ENCODE assay signal across 1 cellular context in the genomic region with DNA sequence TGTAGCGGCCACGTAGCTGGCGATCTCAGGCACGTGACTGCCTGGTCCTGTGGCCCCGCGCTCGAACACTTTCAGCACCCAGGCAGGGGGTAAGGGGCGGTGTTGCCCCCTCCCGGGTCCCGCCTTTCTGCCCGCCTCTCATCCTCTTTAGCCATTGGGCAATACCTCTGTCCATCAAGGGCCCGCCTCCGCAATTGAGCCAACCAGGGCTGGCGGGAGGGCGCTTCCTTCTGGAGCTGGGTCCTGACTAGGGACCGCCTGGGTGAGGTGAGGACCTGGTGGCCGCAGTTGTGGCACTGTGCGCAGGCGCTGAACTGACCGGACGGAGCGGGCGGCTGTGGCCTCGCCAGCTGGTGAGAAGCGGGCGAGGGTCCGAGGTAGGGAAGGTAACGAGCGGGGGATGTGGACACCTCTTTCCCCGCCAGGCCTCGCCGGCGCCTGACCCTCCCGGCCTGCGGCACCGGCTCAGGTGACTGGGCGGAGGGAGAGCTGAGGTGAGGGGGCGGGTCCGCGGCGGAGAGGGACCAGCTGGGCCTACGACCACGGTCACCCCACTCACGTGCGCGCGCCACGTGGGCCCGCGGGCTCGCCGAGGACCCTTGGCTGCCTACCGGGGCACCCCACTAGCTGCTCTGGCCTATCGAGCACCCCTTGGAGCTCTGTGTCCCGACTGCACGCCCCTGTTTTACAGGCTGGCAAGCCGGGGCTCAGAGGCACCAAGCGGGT.
A peak's percentile ranks its signal among the peaks of the same experiment; 100 is the strongest.
TF ChIP-seq lines count a peak whose summit lies in the region.

A gene with protein sequence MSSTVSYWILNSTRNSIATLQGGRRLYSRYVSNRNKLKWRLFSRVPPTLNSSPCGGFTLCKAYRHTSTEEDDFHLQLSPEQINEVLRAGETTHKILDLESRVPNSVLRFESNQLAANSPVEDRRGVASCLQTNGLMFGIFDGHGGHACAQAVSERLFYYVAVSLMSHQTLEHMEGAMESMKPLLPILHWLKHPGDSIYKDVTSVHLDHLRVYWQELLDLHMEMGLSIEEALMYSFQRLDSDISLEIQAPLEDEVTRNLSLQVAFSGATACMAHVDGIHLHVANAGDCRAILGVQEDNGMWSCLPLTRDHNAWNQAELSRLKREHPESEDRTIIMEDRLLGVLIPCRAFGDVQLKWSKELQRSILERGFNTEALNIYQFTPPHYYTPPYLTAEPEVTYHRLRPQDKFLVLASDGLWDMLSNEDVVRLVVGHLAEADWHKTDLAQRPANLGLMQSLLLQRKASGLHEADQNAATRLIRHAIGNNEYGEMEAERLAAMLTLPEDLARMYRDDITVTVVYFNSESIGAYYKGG (plus strand): TSS at position 228 of the 726 bp plus-strand sequence. CDS start 3,770 bp downstream, outside the sequence.

TF ChIP-seq in WTC11, 78 proteins besides CTCF, POLR2A, EP300 and RAD21 (continued from another document and continues in another):
- TF ChIP-seq, protein P1, sequence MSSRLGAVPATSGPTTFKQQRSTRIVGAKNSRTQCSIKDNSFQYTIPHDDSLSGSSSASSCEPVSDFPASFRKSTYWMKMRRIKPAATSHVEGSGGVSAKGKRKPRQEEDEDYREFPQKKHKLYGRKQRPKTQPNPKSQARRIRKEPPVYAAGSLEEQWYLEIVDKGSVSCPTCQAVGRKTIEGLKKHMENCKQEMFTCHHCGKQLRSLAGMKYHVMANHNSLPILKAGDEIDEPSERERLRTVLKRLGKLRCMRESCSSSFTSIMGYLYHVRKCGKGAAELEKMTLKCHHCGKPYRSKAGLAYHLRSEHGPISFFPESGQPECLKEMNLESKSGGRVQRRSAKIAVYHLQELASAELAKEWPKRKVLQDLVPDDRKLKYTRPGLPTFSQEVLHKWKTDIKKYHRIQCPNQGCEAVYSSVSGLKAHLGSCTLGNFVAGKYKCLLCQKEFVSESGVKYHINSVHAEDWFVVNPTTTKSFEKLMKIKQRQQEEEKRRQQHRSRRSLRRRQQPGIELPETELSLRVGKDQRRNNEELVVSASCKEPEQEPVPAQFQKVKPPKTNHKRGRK (CRISPR knock-in tag; IDR thresholded peaks at IDR 0.05; ENCODE audit: borderline replicate concordance), result no peak
- TF ChIP-seq ZNF219 (CRISPR knock-in tag; IDR thresholded peaks at IDR 0.05; ENCODE audit: borderline replicate concordance) (no peak), NFE2L1 (CRISPR knock-in tag; IDR thresholded peaks at IDR 0.05) (peak; percentile 88; the same call in 1 of the 2 replicates), ZNF138 (CRISPR knock-in tag; conservative IDR thresholded peaks at IDR 0.05) (no peak), TEAD1 (CRISPR knock-in tag; IDR thresholded peaks at IDR 0.05) (0 out of 2 replicates have a peak, but pooled peaks have one; percentile 11), HMGA2 (CRISPR knock-in tag; IDR thresholded peaks at IDR 0.05) (no peak), OVOL2 (CRISPR knock-in tag; IDR thresholded peaks at IDR 0.05; ENCODE audit: borderline replicate concordance) (no peak), MXD4 (CRISPR knock-in tag; IDR thresholded peaks at IDR 0.05; ENCODE audit: borderline replicate concordance) (no peak), SP1 (CRISPR knock-in tag; conservative IDR thresholded peaks at IDR 0.05) (peak; percentile 94), GABPB1 (CRISPR knock-in tag; IDR thresholded peaks at IDR 0.05) (peak; percentile 44; the same call in 1 of the 2 replicates), ZNF263 (CRISPR knock-in tag; IDR thresholded peaks at IDR 0.05; ENCODE audit: low read depth) (no peak), ZNF416 (CRISPR knock-in tag; IDR thresholded peaks at IDR 0.05) (no peak), ZNF671 (CRISPR knock-in tag; IDR thresholded peaks at IDR 0.05) (no peak), FOXP1 (CRISPR knock-in tag; IDR thresholded peaks at IDR 0.05; ENCODE audit: borderline replicate concordance) (peak; percentile 69; the same call in 1 of the 2 replicates), KAT7 (CRISPR knock-in tag; IDR thresholded peaks at IDR 0.05; ENCODE audit: borderline replicate concordance) (no peak), ESRRA (CRISPR knock-in tag; IDR thresholded peaks at IDR 0.05; ENCODE audit: borderline replicate concordance) (no peak), NFYB (CRISPR knock-in tag; conservative IDR thresholded peaks at IDR 0.05; ENCODE audit: low read depth) (peak; percentile 97), TP53 (CRISPR knock-in tag; IDR thresholded peaks at IDR 0.05) (peak; percentile 41; the same call in 1 of the 2 replicates), ETV6 (CRISPR knock-in tag; IDR thresholded peaks at IDR 0.05) (peak; percentile 44; the same call in 1 of the 2 replicates), NR2C2 (CRISPR knock-in tag; IDR thresholded peaks at IDR 0.05) (no peak), MYBL2 (CRISPR knock-in tag; IDR thresholded peaks at IDR 0.05) (peak; percentile 61; the same call in 1 of the 2 replicates), CREB1 (CRISPR knock-in tag; IDR thresholded peaks at IDR 0.05) (0 out of 2 replicates have a peak, but pooled peaks have one; percentile 17), TEAD4 (CRISPR knock-in tag; IDR thresholded peaks at IDR 0.05) (no peak), RELA (CRISPR knock-in tag; IDR thresholded peaks at IDR 0.05; ENCODE audit: borderline replicate concordance) (no peak), SOX15 (CRISPR knock-in tag; IDR thresholded peaks at IDR 0.05) (no peak)
- TF ChIP-seq, protein P2, sequence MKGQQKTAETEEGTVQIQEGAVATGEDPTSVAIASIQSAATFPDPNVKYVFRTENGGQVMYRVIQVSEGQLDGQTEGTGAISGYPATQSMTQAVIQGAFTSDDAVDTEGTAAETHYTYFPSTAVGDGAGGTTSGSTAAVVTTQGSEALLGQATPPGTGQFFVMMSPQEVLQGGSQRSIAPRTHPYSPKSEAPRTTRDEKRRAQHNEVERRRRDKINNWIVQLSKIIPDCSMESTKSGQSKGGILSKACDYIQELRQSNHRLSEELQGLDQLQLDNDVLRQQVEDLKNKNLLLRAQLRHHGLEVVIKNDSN (CRISPR knock-in tag; IDR thresholded peaks at IDR 0.05), result peak; percentile 93
- TF ChIP-seq, protein P3, sequence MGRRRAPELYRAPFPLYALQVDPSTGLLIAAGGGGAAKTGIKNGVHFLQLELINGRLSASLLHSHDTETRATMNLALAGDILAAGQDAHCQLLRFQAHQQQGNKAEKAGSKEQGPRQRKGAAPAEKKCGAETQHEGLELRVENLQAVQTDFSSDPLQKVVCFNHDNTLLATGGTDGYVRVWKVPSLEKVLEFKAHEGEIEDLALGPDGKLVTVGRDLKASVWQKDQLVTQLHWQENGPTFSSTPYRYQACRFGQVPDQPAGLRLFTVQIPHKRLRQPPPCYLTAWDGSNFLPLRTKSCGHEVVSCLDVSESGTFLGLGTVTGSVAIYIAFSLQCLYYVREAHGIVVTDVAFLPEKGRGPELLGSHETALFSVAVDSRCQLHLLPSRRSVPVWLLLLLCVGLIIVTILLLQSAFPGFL (CRISPR knock-in tag; IDR thresholded peaks at IDR 0.05; ENCODE audit: borderline replicate concordance), result no peak
- TF ChIP-seq, protein P4, sequence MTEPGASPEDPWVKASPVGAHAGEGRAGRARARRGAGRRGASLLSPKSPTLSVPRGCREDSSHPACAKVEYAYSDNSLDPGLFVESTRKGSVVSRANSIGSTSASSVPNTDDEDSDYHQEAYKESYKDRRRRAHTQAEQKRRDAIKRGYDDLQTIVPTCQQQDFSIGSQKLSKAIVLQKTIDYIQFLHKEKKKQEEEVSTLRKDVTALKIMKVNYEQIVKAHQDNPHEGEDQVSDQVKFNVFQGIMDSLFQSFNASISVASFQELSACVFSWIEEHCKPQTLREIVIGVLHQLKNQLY (CRISPR knock-in tag; IDR thresholded peaks at IDR 0.05), result no peak
- TF ChIP-seq, protein P5, sequence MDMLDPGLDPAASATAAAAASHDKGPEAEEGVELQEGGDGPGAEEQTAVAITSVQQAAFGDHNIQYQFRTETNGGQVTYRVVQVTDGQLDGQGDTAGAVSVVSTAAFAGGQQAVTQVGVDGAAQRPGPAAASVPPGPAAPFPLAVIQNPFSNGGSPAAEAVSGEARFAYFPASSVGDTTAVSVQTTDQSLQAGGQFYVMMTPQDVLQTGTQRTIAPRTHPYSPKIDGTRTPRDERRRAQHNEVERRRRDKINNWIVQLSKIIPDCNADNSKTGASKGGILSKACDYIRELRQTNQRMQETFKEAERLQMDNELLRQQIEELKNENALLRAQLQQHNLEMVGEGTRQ (CRISPR knock-in tag; IDR thresholded peaks at IDR 0.05), result peak; percentile 94
- TF ChIP-seq, protein P6, sequence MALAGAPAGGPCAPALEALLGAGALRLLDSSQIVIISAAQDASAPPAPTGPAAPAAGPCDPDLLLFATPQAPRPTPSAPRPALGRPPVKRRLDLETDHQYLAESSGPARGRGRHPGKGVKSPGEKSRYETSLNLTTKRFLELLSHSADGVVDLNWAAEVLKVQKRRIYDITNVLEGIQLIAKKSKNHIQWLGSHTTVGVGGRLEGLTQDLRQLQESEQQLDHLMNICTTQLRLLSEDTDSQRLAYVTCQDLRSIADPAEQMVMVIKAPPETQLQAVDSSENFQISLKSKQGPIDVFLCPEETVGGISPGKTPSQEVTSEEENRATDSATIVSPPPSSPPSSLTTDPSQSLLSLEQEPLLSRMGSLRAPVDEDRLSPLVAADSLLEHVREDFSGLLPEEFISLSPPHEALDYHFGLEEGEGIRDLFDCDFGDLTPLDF (CRISPR knock-in tag; IDR thresholded peaks at IDR 0.05), result peak; percentile 84; the same call in 1 of the 2 replicates
- TF ChIP-seq, protein P7, sequence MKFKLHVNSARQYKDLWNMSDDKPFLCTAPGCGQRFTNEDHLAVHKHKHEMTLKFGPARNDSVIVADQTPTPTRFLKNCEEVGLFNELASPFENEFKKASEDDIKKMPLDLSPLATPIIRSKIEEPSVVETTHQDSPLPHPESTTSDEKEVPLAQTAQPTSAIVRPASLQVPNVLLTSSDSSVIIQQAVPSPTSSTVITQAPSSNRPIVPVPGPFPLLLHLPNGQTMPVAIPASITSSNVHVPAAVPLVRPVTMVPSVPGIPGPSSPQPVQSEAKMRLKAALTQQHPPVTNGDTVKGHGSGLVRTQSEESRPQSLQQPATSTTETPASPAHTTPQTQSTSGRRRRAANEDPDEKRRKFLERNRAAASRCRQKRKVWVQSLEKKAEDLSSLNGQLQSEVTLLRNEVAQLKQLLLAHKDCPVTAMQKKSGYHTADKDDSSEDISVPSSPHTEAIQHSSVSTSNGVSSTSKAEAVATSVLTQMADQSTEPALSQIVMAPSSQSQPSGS (CRISPR knock-in tag; IDR thresholded peaks at IDR 0.05; ENCODE audit: borderline replicate concordance, low read depth), result no peak
- TF ChIP-seq, protein P8, sequence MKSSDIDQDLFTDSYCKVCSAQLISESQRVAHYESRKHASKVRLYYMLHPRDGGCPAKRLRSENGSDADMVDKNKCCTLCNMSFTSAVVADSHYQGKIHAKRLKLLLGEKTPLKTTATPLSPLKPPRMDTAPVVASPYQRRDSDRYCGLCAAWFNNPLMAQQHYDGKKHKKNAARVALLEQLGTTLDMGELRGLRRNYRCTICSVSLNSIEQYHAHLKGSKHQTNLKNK (CRISPR knock-in tag; IDR thresholded peaks at IDR 0.05), result no peak
- TF ChIP-seq, protein P9, sequence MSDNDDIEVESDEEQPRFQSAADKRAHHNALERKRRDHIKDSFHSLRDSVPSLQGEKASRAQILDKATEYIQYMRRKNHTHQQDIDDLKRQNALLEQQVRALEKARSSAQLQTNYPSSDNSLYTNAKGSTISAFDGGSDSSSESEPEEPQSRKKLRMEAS (CRISPR knock-in tag; IDR thresholded peaks at IDR 0.05), result peak; percentile 83
- TF ChIP-seq, protein P10, sequence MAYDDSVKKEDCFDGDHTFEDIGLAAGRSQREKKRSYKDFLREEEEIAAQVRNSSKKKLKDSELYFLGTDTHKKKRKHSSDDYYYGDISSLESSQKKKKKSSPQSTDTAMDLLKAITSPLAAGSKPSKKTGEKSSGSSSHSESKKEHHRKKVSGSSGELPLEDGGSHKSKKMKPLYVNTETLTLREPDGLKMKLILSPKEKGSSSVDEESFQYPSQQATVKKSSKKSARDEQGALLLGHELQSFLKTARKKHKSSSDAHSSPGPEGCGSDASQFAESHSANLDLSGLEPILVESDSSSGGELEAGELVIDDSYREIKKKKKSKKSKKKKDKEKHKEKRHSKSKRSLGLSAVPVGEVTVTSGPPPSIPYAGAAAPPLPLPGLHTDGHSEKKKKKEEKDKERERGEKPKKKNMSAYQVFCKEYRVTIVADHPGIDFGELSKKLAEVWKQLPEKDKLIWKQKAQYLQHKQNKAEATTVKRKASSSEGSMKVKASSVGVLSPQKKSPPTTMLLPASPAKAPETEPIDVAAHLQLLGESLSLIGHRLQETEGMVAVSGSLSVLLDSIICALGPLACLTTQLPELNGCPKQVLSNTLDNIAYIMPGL (CRISPR knock-in tag; IDR thresholded peaks at IDR 0.05), result 0 out of 2 replicates have a peak, but pooled peaks have one; percentile 57
- TF ChIP-seq, protein P11, sequence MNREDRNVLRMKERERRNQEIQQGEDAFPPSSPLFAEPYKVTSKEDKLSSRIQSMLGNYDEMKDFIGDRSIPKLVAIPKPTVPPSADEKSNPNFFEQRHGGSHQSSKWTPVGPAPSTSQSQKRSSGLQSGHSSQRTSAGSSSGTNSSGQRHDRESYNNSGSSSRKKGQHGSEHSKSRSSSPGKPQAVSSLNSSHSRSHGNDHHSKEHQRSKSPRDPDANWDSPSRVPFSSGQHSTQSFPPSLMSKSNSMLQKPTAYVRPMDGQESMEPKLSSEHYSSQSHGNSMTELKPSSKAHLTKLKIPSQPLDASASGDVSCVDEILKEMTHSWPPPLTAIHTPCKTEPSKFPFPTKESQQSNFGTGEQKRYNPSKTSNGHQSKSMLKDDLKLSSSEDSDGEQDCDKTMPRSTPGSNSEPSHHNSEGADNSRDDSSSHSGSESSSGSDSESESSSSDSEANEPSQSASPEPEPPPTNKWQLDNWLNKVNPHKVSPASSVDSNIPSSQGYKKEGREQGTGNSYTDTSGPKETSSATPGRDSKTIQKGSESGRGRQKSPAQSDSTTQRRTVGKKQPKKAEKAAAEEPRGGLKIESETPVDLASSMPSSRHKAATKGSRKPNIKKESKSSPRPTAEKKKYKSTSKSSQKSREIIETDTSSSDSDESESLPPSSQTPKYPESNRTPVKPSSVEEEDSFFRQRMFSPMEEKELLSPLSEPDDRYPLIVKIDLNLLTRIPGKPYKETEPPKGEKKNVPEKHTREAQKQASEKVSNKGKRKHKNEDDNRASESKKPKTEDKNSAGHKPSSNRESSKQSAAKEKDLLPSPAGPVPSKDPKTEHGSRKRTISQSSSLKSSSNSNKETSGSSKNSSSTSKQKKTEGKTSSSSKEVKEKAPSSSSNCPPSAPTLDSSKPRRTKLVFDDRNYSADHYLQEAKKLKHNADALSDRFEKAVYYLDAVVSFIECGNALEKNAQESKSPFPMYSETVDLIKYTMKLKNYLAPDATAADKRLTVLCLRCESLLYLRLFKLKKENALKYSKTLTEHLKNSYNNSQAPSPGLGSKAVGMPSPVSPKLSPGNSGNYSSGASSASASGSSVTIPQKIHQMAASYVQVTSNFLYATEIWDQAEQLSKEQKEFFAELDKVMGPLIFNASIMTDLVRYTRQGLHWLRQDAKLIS (CRISPR knock-in tag; IDR thresholded peaks at IDR 0.05; ENCODE audit: borderline replicate concordance), result 0 out of 2 replicates have a peak, but pooled peaks have one; percentile 40
- TF ChIP-seq, protein P12, sequence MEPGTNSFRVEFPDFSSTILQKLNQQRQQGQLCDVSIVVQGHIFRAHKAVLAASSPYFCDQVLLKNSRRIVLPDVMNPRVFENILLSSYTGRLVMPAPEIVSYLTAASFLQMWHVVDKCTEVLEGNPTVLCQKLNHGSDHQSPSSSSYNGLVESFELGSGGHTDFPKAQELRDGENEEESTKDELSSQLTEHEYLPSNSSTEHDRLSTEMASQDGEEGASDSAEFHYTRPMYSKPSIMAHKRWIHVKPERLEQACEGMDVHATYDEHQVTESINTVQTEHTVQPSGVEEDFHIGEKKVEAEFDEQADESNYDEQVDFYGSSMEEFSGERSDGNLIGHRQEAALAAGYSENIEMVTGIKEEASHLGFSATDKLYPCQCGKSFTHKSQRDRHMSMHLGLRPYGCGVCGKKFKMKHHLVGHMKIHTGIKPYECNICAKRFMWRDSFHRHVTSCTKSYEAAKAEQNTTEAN (CRISPR knock-in tag; IDR thresholded peaks at IDR 0.05), result 0 out of 2 replicates have a peak, but pooled peaks have one; percentile 13
